9 cellular contexts compared by ENCODE assay signal in the genomic region with DNA sequence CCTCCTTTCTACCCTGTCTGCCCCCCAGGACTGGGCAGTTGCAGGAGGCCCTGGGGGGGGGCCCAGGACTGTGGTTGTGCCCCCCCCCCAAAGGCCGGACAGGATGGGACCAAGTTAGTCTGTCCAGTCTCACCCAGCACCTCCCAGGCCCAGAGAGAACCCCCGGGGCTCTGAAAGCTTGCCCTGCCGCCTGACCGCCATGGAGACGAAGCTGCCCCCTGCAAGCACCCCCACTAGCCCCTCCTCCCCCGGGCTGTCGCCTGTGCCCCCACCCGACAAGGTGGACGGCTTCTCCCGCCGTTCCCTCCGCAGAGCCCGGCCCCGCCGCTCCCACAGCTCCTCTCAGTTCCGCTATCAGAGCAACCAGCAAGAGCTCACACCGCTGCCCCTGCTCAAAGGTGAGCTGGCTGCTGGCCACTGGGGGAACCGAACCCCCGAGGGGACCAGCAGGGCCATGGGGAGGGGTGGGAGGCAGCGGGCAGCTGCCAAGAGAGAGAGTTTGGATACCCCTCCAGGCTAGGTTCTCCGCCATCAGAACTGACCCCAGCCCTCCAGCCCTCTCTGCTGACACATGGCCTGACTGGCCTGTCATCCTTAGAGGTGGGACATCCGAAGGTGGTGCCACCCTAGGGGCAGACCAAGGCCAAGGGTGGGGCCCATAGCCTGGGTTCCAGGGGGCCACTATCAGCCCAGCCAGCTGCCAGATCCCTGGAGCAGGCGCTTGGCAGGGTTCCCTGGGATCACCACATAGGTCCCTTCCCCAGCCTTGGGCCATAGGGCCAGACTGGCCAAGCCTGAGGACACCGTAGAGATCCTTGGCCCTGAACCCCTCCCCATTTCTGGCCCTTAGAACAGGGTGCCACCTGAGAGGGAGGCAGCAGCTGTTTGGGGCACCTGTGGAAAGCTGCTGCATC. TPM values are rescaled to one million over a fixed set of nuclear protein-coding genes. Genes with fewer than 3 reads are reported as not detected.
A peak's percentile ranks its signal among the peaks of the same experiment; 100 is the strongest.
DNase-seq lines count a peak whose midpoint lies in the region; ATAC-seq and TF ChIP-seq lines count a peak whose summit lies in the region.
"Had no signal": no experiment of that assay in that cellular context is flagged by ENCODE, and none has a peak within 500 bp of the region (broad histone marks: within the 10 kb centered on the region; RNA-seq: fewer than 3 reads in every experiment).

No MANE protein-coding gene starts in this region.

- H3K4me3 ChIP-seq in H7 (ENCODE audit: insufficient read depth, low read depth, low read length) (no peak overlapping the region), fibroblast of villous mesenchyme (ENCODE audit: low read depth, low read length) (peak overlapping the region; percentile 72), skeletal muscle cell (ENCODE audit: low read depth, low read length) (peak overlapping the region; percentile 95)

- H3K27me3 ChIP-seq in H7 (ENCODE audit: control insufficient read depth, insufficient read depth, low read length), result peaks cover 5% of the 10 kb centered on the region

- CTCF ChIA-PET in activated B cell treated with CpG ODN at 0.5 μM for 24 hours (lab: Charles Lee), result interaction anchor here (1.1 kb wide), 1 partner anchor 89 kb away, joined by 4 read pairs; a partner anchor contains a TSS

- H3K36me3 Mint-ChIP-seq in activated B cell treated with CpG ODN at 0.5 μM for 24 hours (ENCODE audit: low read depth), result peaks cover 32% of the 10 kb centered on the region

- POLR2A ChIA-PET in activated B cell treated with CpG ODN at 0.5 μM for 24 hours (lab: Charles Lee), result interaction anchor here (1.4 to 1.9 kb wide), 3 partner anchors 61 to 209 kb away, joined by 3 to 6 read pairs (median 5); a partner anchor contains a TSS

- H3K4me3 Mint-ChIP-seq in activated B cell treated with CpG ODN at 0.5 μM for 24 hours, result peak overlapping the region; percentile 93

- ATAC-seq in activated B cell treated with CpG ODN at 0.5 μM for 24 hours (ENCODE audit: low read depth), result no peak

- intact Hi-C loops in activated B cell treated with CpG ODN at 0.5 μM for 24 hours (cut with micrococcal nuclease), result no loop called here
- intact Hi-C loops in posterior vena cava (cut with DNase I), result no loop called here

- no peak overlapping the region for H3K27ac Mint-ChIP-seq in activated B cell treated with CpG ODN at 0.5 μM for 24 hours

- no peaks in the 10 kb centered on the region for H3K36me3 ChIP-seq in H7 (replicated peaks; ENCODE audit: control insufficient read depth, insufficient read depth, low read length)

- no peaks in the 10 kb centered on the region for H3K9me3 Mint-ChIP-seq in activated B cell treated with CpG ODN at 0.5 μM for 24 hours

- DNase-seq in H7, result peak; percentile 71
- no peak for DNase-seq in activated B cell treated with CpG ODN at 0.5 μM for 24 hours
- no peak for DNase-seq in fibroblast of villous mesenchyme (ENCODE audit: low read depth)
- no peak for DNase-seq in skeletal muscle cell (ENCODE audit: low read depth)
- no peak for DNase-seq in GOT3 (lab: John Stamatoyannopoulos, UW)
- DNase-seq in posterior vena cava (ENCODE audit: low spot score), result no peak
- DNase-seq in glomerular visceral epithelial cell (ENCODE audit: extremely low spot score), result no peak
- DNase-seq in GM13976 (ENCODE audit: low spot score), result no peak

- no peaks in the 10 kb centered on the region for H3K27me3 Mint-ChIP-seq in activated B cell treated with CpG ODN at 0.5 μM for 24 hours

- in situ Hi-C loops in GM13976 (cut with MboI; ENCODE audit: low sequenced_read_pairs, unreplicated experiment), result no loop called here

- peaks cover 18% of the 10 kb centered on the region for H3K4me1 Mint-ChIP-seq in activated B cell treated with CpG ODN at 0.5 μM for 24 hours

- no peak for TF ChIP-seq CTCF in activated B cell treated with CpG ODN at 0.5 μM for 24 hours (IDR thresholded peaks at IDR 0.05)
- TF ChIP-seq CTCF in fibroblast of villous mesenchyme (IDR thresholded peaks at IDR 0.05; ENCODE audit: insufficient read depth, low read depth, low read length), result no peak
- no peak for TF ChIP-seq CTCF in GM13976 (IDR thresholded peaks at IDR 0.05; ENCODE audit: borderline replicate concordance, control extremely low read depth, extremely low read depth, insufficient read depth, missing control alignments)

RNA-seq across cellular contexts. Expression of a gene that starts 1.3 kb away (rescaled TPM):
- 5.0 and 6.0 TPM in 2 replicates for total RNA-seq in H7 (2014; rRNA removed; shearing (Covaris generic))
- total RNA-seq in activated B cell treated with CpG ODN at 0.5 μM for 24 hours, result 12.0 and 12.6 TPM in 2 replicates
- 11.6 and 14.2 TPM in 2 replicates for total RNA-seq in fibroblast of villous mesenchyme
- 10 to 100 TPM; 17.5 to 30.7 TPM for total RNA-seq in posterior vena cava

RNA-seq across cellular contexts. Expression of a gene that starts 8.8 kb away (rescaled TPM):
- 19.3 and 22.5 TPM in 2 replicates for total RNA-seq in H7 (2014; rRNA removed; shearing (Covaris generic))
- total RNA-seq in activated B cell treated with CpG ODN at 0.5 μM for 24 hours, result 31.2 and 35.0 TPM in 2 replicates
- 12.1 and 13.2 TPM in 2 replicates for total RNA-seq in fibroblast of villous mesenchyme
- 10 to 100 TPM; 12.3 to 14.9 TPM for total RNA-seq in posterior vena cava

RNA-seq across cellular contexts. Expression of a gene that starts 9.9 kb away (rescaled TPM):
- 2.4 TPM in 1 of 2 replicates, not detected in the other for total RNA-seq in H7 (2014; rRNA removed; shearing (Covaris generic))
- total RNA-seq in activated B cell treated with CpG ODN at 0.5 μM for 24 hours (0.33 and 0.71 TPM in 2 replicates), fibroblast of villous mesenchyme (not detected in 2 replicates), posterior vena cava (not detected)
- total RNA-seq: M059J had no signal

RNA-seq across cellular contexts. Expression of a gene that starts 46.1 kb away (rescaled TPM):
- total RNA-seq in H7 (2014; rRNA removed; shearing (Covaris generic)), result 0.97 and 1.1 TPM in 2 replicates
- total RNA-seq in activated B cell treated with CpG ODN at 0.5 μM for 24 hours, result 0.20 and 1.5 TPM in 2 replicates
- not detected in 2 replicates for total RNA-seq in fibroblast of villous mesenchyme
- total RNA-seq in posterior vena cava, result not detected
- total RNA-seq: M059J had no signal

RNA-seq across cellular contexts. Expression of a gene that starts 47.4 kb away (rescaled TPM):
- total RNA-seq in H7 (2014; rRNA removed; shearing (Covaris generic)), result 23.7 and 30.2 TPM in 2 replicates
- total RNA-seq in activated B cell treated with CpG ODN at 0.5 μM for 24 hours, result 357 and 360 TPM in 2 replicates
- total RNA-seq in fibroblast of villous mesenchyme, result 80.2 and 93.7 TPM in 2 replicates
- 100 to 1,000 TPM; 135 to 164 TPM for total RNA-seq in posterior vena cava
